ENCODE assay signal across 24 cellular contexts in the genomic region with DNA sequence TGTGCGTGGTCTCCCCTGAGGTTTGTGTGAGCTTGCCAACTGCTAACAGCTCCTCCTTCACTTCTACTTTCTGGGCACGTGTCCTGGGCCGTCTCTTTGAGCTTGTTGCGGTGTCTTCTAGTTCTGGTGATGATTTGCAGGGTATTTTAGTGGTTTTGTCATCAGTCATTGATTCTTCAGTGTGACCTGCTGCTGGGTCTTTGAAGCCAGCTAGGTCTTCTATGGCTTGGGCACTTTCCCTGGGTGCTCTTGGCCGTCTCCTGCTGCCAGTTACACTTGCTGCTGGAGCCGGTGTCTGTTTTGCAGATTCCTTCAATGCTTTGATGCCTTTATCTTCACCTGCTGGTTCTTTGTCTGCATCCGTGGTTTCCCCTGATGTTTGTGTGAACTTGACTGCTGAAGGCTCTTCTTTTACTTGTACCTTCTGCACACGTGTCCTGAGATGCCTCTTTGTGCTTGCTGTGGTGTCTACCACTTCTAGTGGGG. TPM values are rescaled to one million over a fixed set of nuclear protein-coding genes. Genes with fewer than 3 reads are reported as not detected.
A peak's percentile ranks its signal among the peaks of the same experiment; 100 is the strongest.
DNase-seq lines count a peak whose midpoint lies in the region; ATAC-seq, FAIRE-seq and TF ChIP-seq lines count a peak whose summit lies in the region.
"Had no signal": no experiment of that assay in that cellular context is flagged by ENCODE, and none has a peak within 500 bp of the region (broad histone marks: within the 10 kb centered on the region; RNA-seq: fewer than 3 reads in every experiment).

No MANE protein-coding gene starts in this region.

- H3K27me3 Mint-ChIP-seq in activated naive CD8-positive, alpha-beta T cell treated with anti-CD3 and anti-CD28 coated beads, Interleukin-2, amount 10 ng/mL, durations not matched to agents 7 days and 5 days = no peaks in the 10 kb centered on the region
- H3K27me3 Mint-ChIP-seq: stimulated activated memory B cell treated with anti-CD40 and anti-IgM and Interleukin-4, amounts not matched to agents 10 μg/mL and 1 μg/mL and 100 μg/mL, for 72 hours had no signal

- H3K27ac ChIP-seq in VCaP = peak overlapping the region; percentile 23; the same call in 1 of the 2 replicates
- H3K27ac ChIP-seq: adrenal gland, breast epithelium, dorsolateral prefrontal cortex, GM23248, KMS-11, parathyroid adenoma, tibial nerve had no signal

- TF ChIP-seq CTCF in VCaP (conservative IDR thresholded peaks at IDR 0.05) (no peak), D721Med (IDR thresholded peaks at IDR 0.05; ENCODE audit: insufficient read depth, missing control alignments) (no peak)

- FAIRE-seq in D721Med (lab: Jason Lieb, UNC) = no peak

- no peak overlapping the region for H3K4me3 Mint-ChIP-seq in activated naive CD8-positive, alpha-beta T cell treated with anti-CD3 and anti-CD28 coated beads, Interleukin-2, amount 10 ng/mL, durations not matched to agents 7 days and 5 days
- H3K4me3 Mint-ChIP-seq in stimulated activated effector memory CD8-positive, alpha-beta T cell treated with anti-CD3 and anti-CD28 coated beads, Interleukin-12 subunit alpha, Interleukin-12 subunit beta, amount 100 ng/mL, for 72 hours = peak overlapping the region; percentile 23
- H3K4me3 Mint-ChIP-seq: stimulated activated memory B cell treated with anti-CD40 and anti-IgM and Interleukin-4, amounts not matched to agents 10 μg/mL and 1 μg/mL and 100 μg/mL, for 72 hours had no signal

- H3K27ac Mint-ChIP-seq in activated naive CD8-positive, alpha-beta T cell treated with anti-CD3 and anti-CD28 coated beads, Interleukin-2, amount 10 ng/mL, durations not matched to agents 7 days and 5 days = peak overlapping the region; percentile 73
- peak overlapping the region; percentile 73 for H3K27ac Mint-ChIP-seq in stimulated activated effector memory CD8-positive, alpha-beta T cell treated with anti-CD3 and anti-CD28 coated beads, Interleukin-12 subunit alpha, Interleukin-12 subunit beta, amount 100 ng/mL, for 72 hours
- H3K27ac Mint-ChIP-seq: stimulated activated memory B cell treated with anti-CD40 and anti-IgM and Interleukin-4, amounts not matched to agents 10 μg/mL and 1 μg/mL and 100 μg/mL, for 72 hours had no signal

- peaks cover 39% of the 10 kb centered on the region for H3K4me1 Mint-ChIP-seq in activated naive CD8-positive, alpha-beta T cell treated with anti-CD3 and anti-CD28 coated beads, Interleukin-2, amount 10 ng/mL, durations not matched to agents 7 days and 5 days
- peaks cover 18% of the 10 kb centered on the region for H3K4me1 Mint-ChIP-seq in stimulated activated effector memory CD8-positive, alpha-beta T cell treated with anti-CD3 and anti-CD28 coated beads, Interleukin-12 subunit alpha, Interleukin-12 subunit beta, amount 100 ng/mL, for 72 hours
- H3K4me1 Mint-ChIP-seq: stimulated activated memory B cell treated with anti-CD40 and anti-IgM and Interleukin-4, amounts not matched to agents 10 μg/mL and 1 μg/mL and 100 μg/mL, for 72 hours had no signal

- peak; percentile 56 for ATAC-seq in activated naive CD8-positive, alpha-beta T cell treated with anti-CD3 and anti-CD28 coated beads, Interleukin-2, amount 10 ng/mL, durations not matched to agents 7 days and 5 days (ENCODE audit: low read depth)
- ATAC-seq in stimulated activated effector memory CD8-positive, alpha-beta T cell treated with anti-CD3 and anti-CD28 coated beads, Interleukin-12 subunit alpha, Interleukin-12 subunit beta, amount 100 ng/mL, for 72 hours = peak; percentile 69
- no peak for ATAC-seq in GM19452 (IDR thresholded peaks at IDR 0.05; ENCODE audit: unreplicated experiment)
- ATAC-seq: sciatic nerve; stimulated activated memory B cell treated with anti-CD40 and anti-IgM and Interleukin-4, amounts not matched to agents 10 μg/mL and 1 μg/mL and 100 μg/mL, for 72 hours had no signal

- POLR2A ChIA-PET in activated naive CD8-positive, alpha-beta T cell treated with anti-CD3 and anti-CD28 coated beads, Interleukin-2, amount 10 ng/mL, durations not matched to agents 7 days and 5 days (lab: Charles Lee) = interaction anchor here (0.5 to 1.8 kb wide), 8 partner anchors 11 to 56 kb away, joined by 3 to 6 read pairs (median 5); partner anchors contain the start of gene MKI67

- DNase-seq in stimulated activated naive CD4-positive, alpha-beta T cell (lab: John Stamatoyannopoulos, UW) = peak in 4 of 6 experiments; percentile 25 to 66 (median 60)
- no peak for DNase-seq in stimulated activated naive CD4-positive, alpha-beta T cell treated with Interleukin-2 at 50 U/mL for 16 hours (lab: John Stamatoyannopoulos, UW)
- DNase-seq in activated naive CD8-positive, alpha-beta T cell treated with anti-CD3 and anti-CD28 coated beads, Interleukin-2, amount 10 ng/mL, durations not matched to agents 7 days and 5 days = no peak
- DNase-seq in stimulated activated effector memory CD8-positive, alpha-beta T cell treated with anti-CD3 and anti-CD28 coated beads, Interleukin-12 subunit alpha, Interleukin-12 subunit beta, amount 100 ng/mL, for 72 hours (ENCODE audit: low spot score in 2 of 2) = no peak
- DNase-seq in D721Med (ENCODE audit: insufficient read length, low spot score) (no peak), EL (no peak)
- DNase-seq: adrenal gland, COR-L47, dorsolateral prefrontal cortex, foreskin melanocyte, GM23248, kidney glomerular epithelial cell, NCI-H1105, NCI-H2107, NCI-H524, RPMI8226 had no signal

- H3K36me3 Mint-ChIP-seq in activated naive CD8-positive, alpha-beta T cell treated with anti-CD3 and anti-CD28 coated beads, Interleukin-2, amount 10 ng/mL, durations not matched to agents 7 days and 5 days = peaks cover 40% of the 10 kb centered on the region
- no peaks in the 10 kb centered on the region for H3K36me3 Mint-ChIP-seq in stimulated activated effector memory CD8-positive, alpha-beta T cell treated with anti-CD3 and anti-CD28 coated beads, Interleukin-12 subunit alpha, Interleukin-12 subunit beta, amount 100 ng/mL, for 72 hours
- H3K36me3 Mint-ChIP-seq: stimulated activated memory B cell treated with anti-CD40 and anti-IgM and Interleukin-4, amounts not matched to agents 10 μg/mL and 1 μg/mL and 100 μg/mL, for 72 hours had no signal

- H3K9me3 Mint-ChIP-seq in activated naive CD8-positive, alpha-beta T cell treated with anti-CD3 and anti-CD28 coated beads, Interleukin-2, amount 10 ng/mL, durations not matched to agents 7 days and 5 days = no peaks in the 10 kb centered on the region
- H3K9me3 Mint-ChIP-seq in stimulated activated effector memory CD8-positive, alpha-beta T cell treated with anti-CD3 and anti-CD28 coated beads, Interleukin-12 subunit alpha, Interleukin-12 subunit beta, amount 100 ng/mL, for 72 hours = no peaks in the 10 kb centered on the region
- H3K9me3 Mint-ChIP-seq: stimulated activated memory B cell treated with anti-CD40 and anti-IgM and Interleukin-4, amounts not matched to agents 10 μg/mL and 1 μg/mL and 100 μg/mL, for 72 hours had no signal

RNA-seq across cellular contexts. Expression of gene MKI67, which starts 23.0 kb away (rescaled TPM):
- 100 to 1,000 TPM; 256 to 280 TPM for total RNA-seq in activated naive CD8-positive, alpha-beta T cell treated with anti-CD3 and anti-CD28 coated beads, Interleukin-2, amount 10 ng/mL, durations not matched to agents 7 days and 5 days

Comparison
In these comparisons a context has a peak if more than half of its experiments do, and no peak if none do; other contexts are left out.
1. DNase-seq: peak in stimulated activated naive CD4-positive, alpha-beta T cell (4 of 6); none in stimulated activated naive CD4-positive, alpha-beta T cell treated with Interleukin-2 at 50 U/mL for 16 hours (single experiment), activated naive CD8-positive, alpha-beta T cell treated with anti-CD3 and anti-CD28 coated beads, Interleukin-2, amount 10 ng/mL, durations not matched to agents 7 days and 5 days (single experiment), stimulated activated effector memory CD8-positive, alpha-beta T cell treated with anti-CD3 and anti-CD28 coated beads, Interleukin-12 subunit alpha, Interleukin-12 subunit beta, amount 100 ng/mL, for 72 hours (0 of 2), D721Med (single experiment) and EL (single experiment).